ENCODE assay signal across 14 cellular contexts in genomic region chr10:108323274-108323798, GRCh38.
DNase-seq lines count a peak whose midpoint lies in the region; ATAC-seq and TF ChIP-seq lines count a peak whose summit lies in the region.
"Had no signal": no experiment of that assay in that cellular context is flagged by ENCODE, and none has a peak within 500 bp of the region (broad histone marks: within the 10 kb centered on the region; RNA-seq: fewer than 3 reads in every experiment).

No MANE protein-coding gene starts in this region.

- H3K9me3 Mint-ChIP-seq in WTC11, result no peaks in the 10 kb centered on the region

- no peak overlapping the region for H4K8ac ChIP-seq in neuronal stem cell (ENCODE audit: low read depth, low read length)

- no peak overlapping the region for H3K4me3 Mint-ChIP-seq in WTC11
- H3K4me3 Mint-ChIP-seq: B cell; CD4-positive, alpha-beta T cell had no signal

- no CpG with 5 or more reads among the region's 3 CpGs for WGBS in neuronal stem cell (ENCODE audit: extremely low coverage in 2 of 2, insufficient read length in 2 of 2, insufficient replicate concordance in 1 of 2), 2 donors

- H3K23ac ChIP-seq in neuronal stem cell (ENCODE audit: low read depth, low read length, poor library complexity), result no peak overlapping the region

- no peak overlapping the region for H3K4ac ChIP-seq in neuronal stem cell (ENCODE audit: low read length)

- H3K36me3 Mint-ChIP-seq in WTC11, result no peaks in the 10 kb centered on the region

- DNase-seq in M059J (ENCODE audit: low read depth) (peak; percentile 10), WTC11 (ENCODE audit: low spot score) (no peak), iPS-NIHi7 (ENCODE audit: extremely low spot score) (peak; percentile 11), neuronal stem cell (ENCODE audit: low spot score) (peak; percentile 3), left colon (no peak), DMS79 (lab: John Stamatoyannopoulos, UW) (no peak)
- DNase-seq in stimulated activated naive CD8-positive, alpha-beta T cell treated with anti-CD3 and anti-CD28 coated beads, Interleukin-15, Interleukin-2, amounts not matched to agents 100 U/mL and 50 U/mL, for 24 hours, result no peak
- DNase-seq: C1 segment of cervical spinal cord; CD4-positive, alpha-beta T cell; DMS153; GOT3; IMR-90 had no signal

- H3K4me3 ChIP-seq in neuronal stem cell (ENCODE audit: low read length in 2 of 2), result no peak overlapping the region
- H3K4me3 ChIP-seq: HAP-1 had no signal

- intact Hi-C loops in left colon (cut with DNase I, micrococcal nuclease), result no loop called here

- no peak overlapping the region for H2BK15ac ChIP-seq in neuronal stem cell (ENCODE audit: low read length)

- ATAC-seq in WTC11 (peak; percentile 60), left colon (no peak)
- no peak for ATAC-seq in stimulated activated naive CD8-positive, alpha-beta T cell treated with anti-CD3 and anti-CD28 coated beads, Interleukin-15, Interleukin-2, amounts not matched to agents 100 U/mL and 50 U/mL, for 24 hours

- no peak overlapping the region for H3K27ac ChIP-seq in neuronal stem cell (replicated peaks; ENCODE audit: low read length)

- TF ChIP-seq CTCF in WTC11 (IDR thresholded peaks at IDR 0.05), result no peak

- H3K9me3 ChIP-seq in neuronal stem cell (replicated peaks in 1 of 2; ENCODE audit: control insufficient read depth in 2 of 2, insufficient read depth in 1 of 2, low read depth in 1 of 2, low read length in 2 of 2), result peaks cover 0 to 1% of the 10 kb centered on the region in 2 donors
- H3K9me3 ChIP-seq: HAP-1 had no signal

- H3K27me3 ChIP-seq in neuronal stem cell (ENCODE audit: control insufficient read depth in 3 of 3, insufficient read depth in 3 of 3, low read depth in 1 of 3, low read length in 3 of 3), result no peaks in the 10 kb centered on the region

- H2BK5ac ChIP-seq in neuronal stem cell (ENCODE audit: low read length), result no peak overlapping the region

- no peak overlapping the region for H2BK12ac ChIP-seq in neuronal stem cell (ENCODE audit: low read length)

- POLR2A ChIA-PET in WTC11 (lab: Charles Lee), result no interaction called here

- H4K91ac ChIP-seq in neuronal stem cell (ENCODE audit: low read depth, low read length, poor library complexity), result no peak overlapping the region

- no peak overlapping the region for H3K27ac Mint-ChIP-seq in WTC11
- H3K27ac Mint-ChIP-seq: B cell; CD4-positive, alpha-beta T cell had no signal

- no peaks in the 10 kb centered on the region for H3K27me3 Mint-ChIP-seq in WTC11 (ENCODE audit: low read depth)
- H3K27me3 Mint-ChIP-seq: B cell; CD4-positive, alpha-beta T cell had no signal

- H2AFZ ChIP-seq in neuronal stem cell (ENCODE audit: low read length), result no peak overlapping the region

- H3K14ac ChIP-seq in neuronal stem cell (ENCODE audit: low read length), result no peak overlapping the region

- CTCF ChIA-PET in WTC11 (lab: Charles Lee), result no interaction called here

- no peak overlapping the region for H3K18ac ChIP-seq in neuronal stem cell (ENCODE audit: low read length)

- H2AK5ac ChIP-seq in neuronal stem cell (ENCODE audit: low read depth, low read length), result no peak overlapping the region

- H3K36me3 ChIP-seq in neuronal stem cell (replicated peaks in 1 of 2; ENCODE audit: control insufficient read depth in 2 of 2, insufficient read depth in 2 of 2, low read length in 2 of 2), result no peaks in the 10 kb centered on the region
- H3K36me3 ChIP-seq: HAP-1 had no signal

- H2BK120ac ChIP-seq in neuronal stem cell (ENCODE audit: low read depth, low read length), result no peak overlapping the region

- no peaks in the 10 kb centered on the region for H3K79me1 ChIP-seq in neuronal stem cell (ENCODE audit: low read depth, low read length)

- peaks cover 29% of the 10 kb centered on the region for H3K4me1 Mint-ChIP-seq in WTC11
- H3K4me1 Mint-ChIP-seq: B cell had no signal

- H3K9ac ChIP-seq in neuronal stem cell (ENCODE audit: low read depth, low read length, poor library complexity), result no peak overlapping the region

- peaks cover 0 to 2% of the 10 kb centered on the region in 2 donors for H3K4me1 ChIP-seq in neuronal stem cell (ENCODE audit: control insufficient read depth in 2 of 2, insufficient read depth in 1 of 2, low read depth in 1 of 2, low read length in 2 of 2)
- H3K4me1 ChIP-seq: HAP-1 had no signal

- H3K4me2 ChIP-seq in neuronal stem cell (ENCODE audit: insufficient read depth, low read length, poor library complexity, severe bottlenecking), result no peak overlapping the region

TF ChIP-seq in WTC11, 78 proteins besides CTCF, POLR2A, EP300 and RAD21:
- TF ChIP-seq SP1 (CRISPR knock-in tag; conservative IDR thresholded peaks at IDR 0.05) (no peak), IRF2 (CRISPR knock-in tag; IDR thresholded peaks at IDR 0.05; ENCODE audit: borderline replicate concordance, low read depth) (no peak), TEAD4 (CRISPR knock-in tag; IDR thresholded peaks at IDR 0.05) (no peak), NFE2L1 (CRISPR knock-in tag; IDR thresholded peaks at IDR 0.05) (no peak), PRRX2 (CRISPR knock-in tag; IDR thresholded peaks at IDR 0.05) (no peak), ZNF317 (CRISPR knock-in tag; IDR thresholded peaks at IDR 0.05; ENCODE audit: borderline replicate concordance, low read depth) (no peak), NR3C1 (CRISPR knock-in tag; conservative IDR thresholded peaks at IDR 0.05; ENCODE audit: low read depth) (no peak), TCF7 (CRISPR knock-in tag; IDR thresholded peaks at IDR 0.05; ENCODE audit: low read depth) (no peak), JAZF1 (CRISPR knock-in tag; IDR thresholded peaks at IDR 0.05) (no peak), ZMAT4 (CRISPR knock-in tag; IDR thresholded peaks at IDR 0.05) (no peak), RORB (CRISPR knock-in tag; IDR thresholded peaks at IDR 0.05) (no peak), ZNF396 (CRISPR knock-in tag; IDR thresholded peaks at IDR 0.05; ENCODE audit: borderline replicate concordance) (no peak), ATF6 (CRISPR knock-in tag; IDR thresholded peaks at IDR 0.05) (no peak), GRHL2 (CRISPR knock-in tag; IDR thresholded peaks at IDR 0.05; ENCODE audit: insufficient replicate concordance, severe bottlenecking) (no peak), AR (CRISPR knock-in tag; IDR thresholded peaks at IDR 0.05) (no peak), ZNF671 (CRISPR knock-in tag; IDR thresholded peaks at IDR 0.05) (no peak)
TF ChIP-seq in WTC11: peak in this region for 0.

Comparison
In these comparisons a context has a peak if more than half of its experiments do, and no peak if none do; other contexts are left out.
1. DNase-seq: peak in M059J (single experiment), iPS-NIHi7 (single experiment) and neuronal stem cell (single experiment); none in WTC11 (single experiment), left colon (0 of 2), DMS79 (single experiment) and stimulated activated naive CD8-positive, alpha-beta T cell treated with anti-CD3 and anti-CD28 coated beads, Interleukin-15, Interleukin-2, amounts not matched to agents 100 U/mL and 50 U/mL, for 24 hours (single experiment).